14 cellular contexts compared by ENCODE assay signal in the genomic region with DNA sequence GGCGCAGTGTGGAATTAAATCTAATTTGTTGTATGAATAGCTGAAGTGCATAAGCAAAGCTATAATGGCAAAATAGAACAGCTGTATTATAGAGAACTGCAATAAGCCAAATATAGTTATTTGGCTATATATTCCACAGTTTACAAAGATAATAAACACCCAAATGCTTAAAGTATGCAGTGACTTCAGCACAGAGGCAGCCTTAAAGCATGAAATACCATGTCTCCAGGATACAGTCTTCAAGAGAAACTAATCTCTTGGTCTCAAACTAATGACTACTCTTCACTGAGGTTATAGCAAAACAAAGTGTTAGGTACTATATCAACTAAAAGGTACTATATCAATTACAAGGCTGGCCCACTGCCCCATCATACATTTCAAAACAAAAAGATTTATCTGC. TPM values are rescaled to one million over a fixed set of nuclear protein-coding genes. Genes with fewer than 3 reads are reported as not detected.
DNase-seq lines count a peak whose midpoint lies in the region; ATAC-seq and TF ChIP-seq lines count a peak whose summit lies in the region.
"Had no signal": no experiment of that assay in that cellular context is flagged by ENCODE, and none has a peak within 500 bp of the region (broad histone marks: within the 10 kb centered on the region; RNA-seq: fewer than 3 reads in every experiment).

No MANE protein-coding gene starts in this region.

- H3K4ac ChIP-seq in IMR-90 (ENCODE audit: low read depth, low read length) = no peak overlapping the region; the same call in 1 of the 2 replicates

- H2AK9ac ChIP-seq in IMR-90 (replicated peaks; ENCODE audit: low read depth, low read length, poor library complexity) = no peak overlapping the region

- H4K5ac ChIP-seq in IMR-90 (ENCODE audit: low read depth, low read length) = no peak overlapping the region; the same call in 1 of the 2 replicates

- no peak overlapping the region for H3K23ac ChIP-seq in IMR-90 (ENCODE audit: low read depth, low read length)

- peak overlapping the region; percentile 56; the same call in 1 of the 2 replicates for H2BK120ac ChIP-seq in IMR-90 (ENCODE audit: low read depth, low read length)

- H3K27me3 ChIP-seq in IMR-90 (ENCODE audit: control insufficient read depth, insufficient read depth, low read length) (no peaks in the 10 kb centered on the region), muscle layer of duodenum (ENCODE audit: low read depth, low read length) (no peaks in the 10 kb centered on the region)

- no peak overlapping the region for H2AFZ ChIP-seq in IMR-90 (replicated peaks; ENCODE audit: low read length, poor library complexity)

- H3K4me1 ChIP-seq in IMR-90 (ENCODE audit: control insufficient read depth, insufficient read depth, low read length) = peaks cover 17% of the 10 kb centered on the region
- peaks cover 0 to 33% of the 10 kb centered on the region in 2 donors for H3K4me1 ChIP-seq in muscle layer of duodenum (ENCODE audit: control insufficient read depth in 1 of 2, insufficient read depth in 2 of 2, low read length in 2 of 2)

- H3K4me3 ChIP-seq in AG04449 (ENCODE audit: low read depth, low read length) (peak overlapping the region; percentile 6; the same call in 1 of the 2 replicates), IMR-90 (ENCODE audit: insufficient read depth, low read depth, low read length) (peak overlapping the region; percentile 1; the same call in 1 of the 2 replicates), coronary artery (peak overlapping the region; percentile 15), muscle layer of duodenum (ENCODE audit: low read depth in 1 of 2, low read length in 2 of 2) (no peak overlapping the region)
- H3K4me3 ChIP-seq: skin epidermis had no signal

- intact Hi-C loops in IMR-90 (cut with micrococcal nuclease) (loop anchor here (1.0 to 5.0 kb wide), 2 partner anchors 8 to 33 kb away; no protein-coding TSS in a partner anchor), posterior vena cava (cut with DNase I) (no loop called here)

- CTCF ChIA-PET in AG04449 (lab: Yijun Ruan, JAX) (interaction anchor here (1.2 to 2.4 kb wide), 4 partner anchors 10 to 99 kb away, joined by 3 to 17 read pairs (median 8); no protein-coding TSS in a partner anchor), IMR-90 (lab: Yijun Ruan, JAX) (interaction anchor here (0.8 kb wide), 1 partner anchor 94 kb away, joined by 3 read pairs; no protein-coding TSS in a partner anchor)

- H3K4me2 ChIP-seq in IMR-90 (ENCODE audit: low read depth, low read length) = peak overlapping the region; percentile 91; the same call in 1 of the 2 replicates

- peak overlapping the region; percentile 61; the same call in 1 of the 2 replicates for H3K9ac ChIP-seq in IMR-90 (ENCODE audit: low read depth, low read length)

- no peak for TF ChIP-seq POLR2A in IMR-90 (IDR thresholded peaks at IDR 0.05; ENCODE audit: low read depth, low read length)

- H4K91ac ChIP-seq in IMR-90 (ENCODE audit: insufficient read depth, low read depth, low read length) = no peak overlapping the region; the same call in 1 of the 2 replicates

- H3K36me3 ChIP-seq in IMR-90 (ENCODE audit: control insufficient read depth, insufficient read depth, low read length) (peaks cover 7% of the 10 kb centered on the region), muscle layer of duodenum (ENCODE audit: control insufficient read depth in 1 of 2, insufficient read depth in 2 of 2, low read length in 2 of 2) (peaks cover 0 to 5% of the 10 kb centered on the region in 2 donors)

- H3K14ac ChIP-seq in IMR-90 (replicated peaks; ENCODE audit: low read depth, low read length) = 0 out of 2 replicates have a peak overlapping the region, but pooled peaks have one; percentile 47

- in situ Hi-C loops in IMR-90 (cut with MboI; ENCODE audit: low sequenced_read_pairs) = no loop called here

- peak overlapping the region; percentile 37; the same call in 1 of the 2 replicates for H3K56ac ChIP-seq in IMR-90 (ENCODE audit: extremely low read depth, insufficient read depth, low read length)

- H2AK5ac ChIP-seq in IMR-90 (ENCODE audit: low read depth, low read length) = no peak overlapping the region

- POLR2A ChIA-PET in AG04449 (lab: Yijun Ruan, JAX) = interaction anchor here (1.0 kb wide), 1 partner anchor 87 kb away, joined by 4 read pairs; no protein-coding TSS in a partner anchor
- POLR2A ChIA-PET in IMR-90 (lab: Charles Lee; ENCODE audit: unreplicated experiment) = no interaction called here

- H4K8ac ChIP-seq in IMR-90 (ENCODE audit: low read depth in 2 of 2, low read length in 2 of 2) = peak overlapping the region in 1 of 2 experiments; percentile 62; a peak in 1 of 4 replicates

- TF ChIP-seq RAD21 in IMR-90 (IDR thresholded peaks at IDR 0.05; ENCODE audit: low read length) = no peak

- H3K18ac ChIP-seq in IMR-90 (ENCODE audit: low read depth, low read length) = peak overlapping the region; percentile 71; the same call in 1 of the 2 replicates

- peak overlapping the region; percentile 91 for H2BK5ac ChIP-seq in IMR-90 (ENCODE audit: low read depth, low read length, poor library complexity, severe bottlenecking)

- dilution Hi-C loops in IMR-90 (cut with HindIII; ENCODE audit: low sequenced_read_pairs, unreplicated experiment) = no loop called here

- no CpG with 5 or more reads among the region's 1 CpG for whole genome bisulfite sequencing in IMR-90 (ENCODE audit: extremely low coverage in 2 of 2, insufficient read length in 1 of 2), 2 experiments

- peaks cover 7% of the 10 kb centered on the region for H3K9me1 ChIP-seq in IMR-90 (ENCODE audit: insufficient read depth, low read length)

- H3K9me3 ChIP-seq in IMR-90 (ENCODE audit: control insufficient read depth, insufficient read depth, low read length) = no peaks in the 10 kb centered on the region
- H3K9me3 ChIP-seq in muscle layer of duodenum (ENCODE audit: control insufficient read depth in 1 of 2, low read length in 2 of 2) = no peaks in the 10 kb centered on the region

- TF ChIP-seq CTCF in AG04449 (IDR thresholded peaks at IDR 0.05; ENCODE audit: insufficient read depth, low read length, missing control alignments) (no peak), IMR-90 (conservative IDR thresholded peaks at IDR 0.05; ENCODE audit: low read depth, low read length) (no peak), coronary artery (IDR thresholded peaks at IDR 0.05) (no peak)

- 0 out of 3 replicates have a peak overlapping the region, but pooled peaks have one; percentile 47 for H2BK15ac ChIP-seq in IMR-90 (ENCODE audit: low read depth, low read length)

- H3K27ac ChIP-seq in IMR-90 (ENCODE audit: insufficient read depth, low read length) = no peak overlapping the region; the same call in 1 of the 2 replicates
- H3K27ac ChIP-seq in coronary artery = peak overlapping the region; percentile 53 to 76
- H3K27ac ChIP-seq in muscle layer of duodenum (ENCODE audit: low read length) = peak overlapping the region; percentile 10

- no peaks in the 10 kb centered on the region for H4K20me1 ChIP-seq in IMR-90 (ENCODE audit: insufficient read depth, low read length)

- no TSS peak for BruUV-seq in IMR-90 (replicated peaks; lab: Mats Ljungman, UMichigan)

- H3K79me1 ChIP-seq in IMR-90 (ENCODE audit: low read depth in 1 of 2, low read length in 2 of 2) = peaks cover 19 to 61% of the 10 kb centered on the region in 2 experiments; a peak in 3 of 4 replicates

- DNase-seq in AG04449 (ENCODE audit: low read depth, low spot score) (no peak), IMR-90 (peak; percentile 82), coronary artery (ENCODE audit: low spot score) (no peak), iPS-NIHi11 (ENCODE audit: low spot score) (no peak), posterior vena cava (ENCODE audit: low spot score) (no peak)
- DNase-seq in stimulated activated naive CD4-positive, alpha-beta T cell treated with Interleukin-2 at 50 U/mL for 16 hours (lab: John Stamatoyannopoulos, UW) = no peak
- no peak for DNase-seq in stimulated activated naive CD4-positive, alpha-beta T cell (lab: John Stamatoyannopoulos, UW)
- DNase-seq: COR-L47, H7, NCI-H69 had no signal

- ATAC-seq in IMR-90 (ENCODE audit: low read depth) = peak; percentile 92
- ATAC-seq: activated T-helper 17 cell treated with anti-CD3 and anti-CD28 coated beads, Interleukin-2, amount 50 U/mL, for 72 hours; stimulated activated effector memory CD8-positive, alpha-beta T cell treated with anti-CD3 and anti-CD28 coated beads, Interleukin-12 subunit alpha, Interleukin-12 subunit beta, amount 100 ng/mL, for 72 hours had no signal

- H2BK20ac ChIP-seq in IMR-90 (ENCODE audit: low read depth, low read length) = peak overlapping the region; percentile 52; the same call in 1 of the 2 replicates

TF ChIP-seq in IMR-90, 13 proteins besides CTCF, POLR2A, EP300 and RAD21 (continues in another document):
- TF ChIP-seq RCOR1 (IDR thresholded peaks at IDR 0.05; ENCODE audit: insufficient replicate concordance, low read length) (no peak), MAZ (IDR thresholded peaks at IDR 0.05; ENCODE audit: borderline replicate concordance, low read depth, low read length) (no peak), CEBPB (IDR thresholded peaks at IDR 0.05; ENCODE audit: low read depth, low read length) (no peak), CHD1 (IDR thresholded peaks at IDR 0.05; ENCODE audit: low read depth, low read length) (no peak), FOS (IDR thresholded peaks at IDR 0.05; ENCODE audit: low read depth, low read length) (no peak), BHLHE40 (IDR thresholded peaks at IDR 0.05; ENCODE audit: low read depth, low read length) (no peak)
- TF ChIP-seq, protein P1, sequence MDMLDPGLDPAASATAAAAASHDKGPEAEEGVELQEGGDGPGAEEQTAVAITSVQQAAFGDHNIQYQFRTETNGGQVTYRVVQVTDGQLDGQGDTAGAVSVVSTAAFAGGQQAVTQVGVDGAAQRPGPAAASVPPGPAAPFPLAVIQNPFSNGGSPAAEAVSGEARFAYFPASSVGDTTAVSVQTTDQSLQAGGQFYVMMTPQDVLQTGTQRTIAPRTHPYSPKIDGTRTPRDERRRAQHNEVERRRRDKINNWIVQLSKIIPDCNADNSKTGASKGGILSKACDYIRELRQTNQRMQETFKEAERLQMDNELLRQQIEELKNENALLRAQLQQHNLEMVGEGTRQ (IDR thresholded peaks at IDR 0.05; ENCODE audit: low read depth, low read length) = no peak
- TF ChIP-seq, protein P2, sequence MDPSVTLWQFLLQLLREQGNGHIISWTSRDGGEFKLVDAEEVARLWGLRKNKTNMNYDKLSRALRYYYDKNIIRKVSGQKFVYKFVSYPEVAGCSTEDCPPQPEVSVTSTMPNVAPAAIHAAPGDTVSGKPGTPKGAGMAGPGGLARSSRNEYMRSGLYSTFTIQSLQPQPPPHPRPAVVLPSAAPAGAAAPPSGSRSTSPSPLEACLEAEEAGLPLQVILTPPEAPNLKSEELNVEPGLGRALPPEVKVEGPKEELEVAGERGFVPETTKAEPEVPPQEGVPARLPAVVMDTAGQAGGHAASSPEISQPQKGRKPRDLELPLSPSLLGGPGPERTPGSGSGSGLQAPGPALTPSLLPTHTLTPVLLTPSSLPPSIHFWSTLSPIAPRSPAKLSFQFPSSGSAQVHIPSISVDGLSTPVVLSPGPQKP (IDR thresholded peaks at IDR 0.05; ENCODE audit: borderline replicate concordance, low read depth, low read length) = no peak

RNA-seq across cellular contexts. Expression of a gene that starts 48.0 kb away (rescaled TPM):
- total RNA-seq in IMR-90 (2012; rRNA removed) (60.0 and 83.3 TPM in 2 replicates), posterior vena cava (10 to 100 TPM; 50.4 to 50.6 TPM)
- polyA plus RNA-seq in IMR-90 (2012; rRNA removed) = 48.4 and 65.1 TPM in 2 replicates
- 15.0 and 21.0 TPM in 2 replicates for polyA plus RNA-seq in IMR-90 (2012; cell fraction: cytosol; rRNA removed)
- 13.4 and 65.9 TPM in 2 replicates for polyA plus RNA-seq in IMR-90 (2012; cell fraction: nucleus; rRNA removed; ENCODE audit: low replicate concordance)

Comparison
In these comparisons a context has a peak if more than half of its experiments do, and no peak if none do; other contexts are left out.
1. H3K4me3 ChIP-seq: peak in AG04449 (single experiment), IMR-90 (single experiment) and coronary artery (single experiment); none in muscle layer of duodenum (0 of 2).